Comparison of ENCODE assay signal across 8 cellular contexts in genomic region chr4:185471235-185472062, GRCh38. TPM values are rescaled to one million over a fixed set of nuclear protein-coding genes. Genes with fewer than 3 reads are reported as not detected.
DNase-seq lines count a peak whose midpoint lies in the region; ATAC-seq, FAIRE-seq and TF ChIP-seq lines count a peak whose summit lies in the region.

Gene CCDC110, minus strand, starts transcription at chr4:185471733. Its CDS starts 50 bp downstream, at chr4:185471683.

- no peaks in the 10 kb centered on the region for H3K36me3 ChIP-seq in H7 (replicated peaks; ENCODE audit: control insufficient read depth, insufficient read depth, low read length)
- H3K36me3 ChIP-seq in pancreas = no peaks in the 10 kb centered on the region
- no peaks in the 10 kb centered on the region for H3K36me3 ChIP-seq in thyroid gland

- no peaks in the 10 kb centered on the region for H3K36me3 Mint-ChIP-seq in activated naive CD8-positive, alpha-beta T cell

- peak within 1 kb of the TSS; percentile 80 for H3K4me3 ChIP-seq in H7 (ENCODE audit: insufficient read depth, low read depth, low read length)
- peak within 1 kb of the TSS; percentile 80 to 95 (median 87) for H3K4me3 ChIP-seq in pancreas
- peak within 1 kb of the TSS; percentile 48 to 92 (median 65) for H3K4me3 ChIP-seq in thyroid gland (replicated peaks in 1 of 3)

- peak; percentile 97 for ATAC-seq in SK-N-SH treated with all-trans-retinoic acid at 6 μM for 48 hours
- ATAC-seq in Right ventricle myocardium inferior = peak; percentile 99
- ATAC-seq in pancreas = peak; percentile 89 to 96 (median 92)

- H3K27me3 ChIP-seq in H7 (ENCODE audit: control insufficient read depth, insufficient read depth, low read length) (peaks cover 33% of the 10 kb centered on the region), pancreas (no peaks in the 10 kb centered on the region), thyroid gland (no peaks in the 10 kb centered on the region)

- H3K4me1 ChIP-seq in pancreas = peaks cover 0 to 4% (median 0%) of the 10 kb centered on the region in 3 donors
- peaks cover 6 to 12% of the 10 kb centered on the region in 2 donors for H3K4me1 ChIP-seq in thyroid gland

- WGBS in pancreas, 2 donors = 1% methylated on average over 45 to 92 of the region's 92 CpGs
- WGBS in thyroid gland, 2 donors = 0 to 1% methylated on average over 25 to 38 of the region's 92 CpGs

- TF ChIP-seq CTCF in pancreas (IDR thresholded peaks at IDR 0.05) (peak; percentile 45 to 63 (median 54)), thyroid gland (IDR thresholded peaks at IDR 0.05) (peak; percentile 28 to 91 (median 68))

- peak in 1 of 2 donors; percentile 74 for TF ChIP-seq POLR2A in thyroid gland (IDR thresholded peaks at IDR 0.05)

- no peaks in the 10 kb centered on the region for H3K27me3 Mint-ChIP-seq in activated naive CD8-positive, alpha-beta T cell

- intact Hi-C loops in Right ventricle myocardium inferior (cut with DNase I) = loop anchor here (1.0 to 5.0 kb wide), 6 partner anchors 47 to 566 kb away; partner anchors contain the start of genes PDLIM3 and UFSP2
- intact Hi-C loops in pancreas (cut with DNase I) = loop anchor here in 1 of 3 donors (10.0 kb wide), 1 partner anchor 123 kb away; no protein-coding TSS in a partner anchor
- intact Hi-C loops in thyroid gland (cut with DNase I) = loop anchor here (5.0 kb wide), 1 partner anchor 126 kb away; no protein-coding TSS in a partner anchor

- H3K27ac ChIP-seq in pancreas (peak within 1 kb of the TSS; percentile 55 to 77 (median 74)), thyroid gland (peak within 1 kb of the TSS; percentile 58 to 79 (median 75))

- no peaks in the 10 kb centered on the region for H3K9me3 Mint-ChIP-seq in activated naive CD8-positive, alpha-beta T cell (ENCODE audit: low read depth)

- peaks cover 10% of the 10 kb centered on the region for H3K4me1 Mint-ChIP-seq in activated naive CD8-positive, alpha-beta T cell (ENCODE audit: low read depth)

- no peaks in the 10 kb centered on the region for H3K9me3 ChIP-seq in pancreas
- no peaks in the 10 kb centered on the region for H3K9me3 ChIP-seq in thyroid gland

- FAIRE-seq in pancreas (lab: Jason Lieb, UNC) = no peak

- peak; percentile 100 for DNase-seq in GM03348 (ENCODE audit: low spot score)
- DNase-seq in H7 = peak; percentile 99
- peak; percentile 65 for DNase-seq in M059J (ENCODE audit: low read depth)
- DNase-seq in Right ventricle myocardium inferior (ENCODE audit: missing footprints) = peak; percentile 93
- DNase-seq in pancreas = peak; percentile 93 to 97 (median 96)
- DNase-seq in thyroid gland = peak; percentile 89 to 95

- H3K4me3 Mint-ChIP-seq in activated naive CD8-positive, alpha-beta T cell = peak within 1 kb of the TSS; percentile 95

- H3K27ac Mint-ChIP-seq in activated naive CD8-positive, alpha-beta T cell = peak within 1 kb of the TSS; percentile 66

TF ChIP-seq in SK-N-SH treated with all-trans-retinoic acid at 6 μM for 48 hours, 23 proteins besides CTCF, POLR2A, EP300 and RAD21:
- no peak for TF ChIP-seq POU6F1 (CRISPR knock-in tag; IDR thresholded peaks at IDR 0.05; ENCODE audit: borderline replicate concordance, low read depth)
- no peak for TF ChIP-seq TSHZ2 (CRISPR knock-in tag; IDR thresholded peaks at IDR 0.05)
- TF ChIP-seq RARB (CRISPR knock-in tag; IDR thresholded peaks at IDR 0.05) = no peak

RNA-seq across cellular contexts. Expression of gene CCDC110, which starts in this region (rescaled TPM):
- 0.22 and 0.28 TPM in 2 replicates for total RNA-seq in H7 (2014; rRNA removed; shearing (Covaris generic))
- 1.7 TPM in 1 of 2 replicates, not detected in the other for total RNA-seq in M059J (2014; rRNA removed; shearing (Covaris generic))
- total RNA-seq in Right ventricle myocardium inferior (1.0 TPM), pancreas (10 to 100 TPM; 11.2 to 25.8 (median 19.6) TPM), thyroid gland (10 to 100 TPM in 2 of 4 donors, 1 to 10 TPM in 2; 6.8 to 22.1 (median 10.4) TPM)
- polyA plus RNA-seq in pancreas = 1 to 10 TPM; 4.1 to 6.2 TPM

Comparison
In these comparisons a context has a peak if more than half of its experiments do, and no peak if none do; other contexts are left out.
1. Peak in every context shown above with its lines: DNase-seq, ATAC-seq, H3K4me3 ChIP-seq and H3K27ac ChIP-seq.
2. Peak in DNase-seq and H3K4me3 ChIP-seq in H7; RNA of the gene not detected or under 1 TPM.